In genomic region chr4:127630152-127630551, GRCh38 we compare ENCODE assay signal across 38 cellular contexts. TPM values are rescaled to one million over a fixed set of nuclear protein-coding genes. Genes with fewer than 3 reads are reported as not detected.
"Had no signal": no experiment of that assay in that cellular context is flagged by ENCODE, and none has a peak within 500 bp of the region (broad histone marks: within the 10 kb centered on the region; RNA-seq: fewer than 3 reads in every experiment).

No MANE protein-coding gene starts in this region.

- H3K36me3 Mint-ChIP-seq: activated naive CD4-positive, alpha-beta T cell treated with anti-CD3 and anti-CD28 coated beads, Interleukin-2, amount 10 ng/mL, durations not matched to agents 7 days and 5 days; activated naive CD4-positive, alpha-beta T cell treated with anti-CD3 and anti-CD28 coated beads, Interleukin-2, amount 50 U/mL, for 24 hours; activated naive CD8-positive, alpha-beta T cell; activated naive CD8-positive, alpha-beta T cell treated with anti-CD3 and anti-CD28 coated beads, Interleukin-2, amount 10 ng/mL, durations not matched to agents 7 days and 5 days; brain had no signal

- ATAC-seq: activated naive CD4-positive, alpha-beta T cell treated with anti-CD3 and anti-CD28 coated beads, Interleukin-2, amount 50 U/mL, for 72 hours; activated naive CD8-positive, alpha-beta T cell treated with anti-CD3 and anti-CD28 coated beads, Interleukin-2, amount 50 U/mL, for 24 hours; activated T-cell treated with anti-CD3 and anti-CD28 coated beads, Interleukin-2, amount 50 U/mL, for 4 hours; activated T-cell treated with anti-CD3 and anti-CD28 coated beads, Interleukin-2, amount 50 U/mL, for 72 hours; activated T-helper 17 cell treated with anti-CD3 and anti-CD28 coated beads, Interleukin-2, amount 50 U/mL, for 72 hours; body of pancreas had no signal

- H3K9me3 Mint-ChIP-seq: activated naive CD4-positive, alpha-beta T cell treated with anti-CD3 and anti-CD28 coated beads for 36 hours; activated naive CD4-positive, alpha-beta T cell treated with anti-CD3 and anti-CD28 coated beads, Interleukin-2, amount 10 ng/mL, durations not matched to agents 7 days and 5 days; activated naive CD4-positive, alpha-beta T cell treated with anti-CD3 and anti-CD28 coated beads, Interleukin-2, amount 50 U/mL, for 24 hours; activated naive CD4-positive, alpha-beta T cell treated with anti-CD3 and anti-CD28 coated beads, Interleukin-2, amount 50 U/mL, for 72 hours; activated naive CD8-positive, alpha-beta T cell treated with anti-CD3 and anti-CD28 coated beads, Interleukin-2, amount 10 ng/mL, durations not matched to agents 7 days and 5 days; activated naive CD8-positive, alpha-beta T cell treated with anti-CD3 and anti-CD28 coated beads, Interleukin-2, amount 50 U/mL, for 24 hours; activated T-cell treated with anti-CD3 and anti-CD28 coated beads, Interleukin-2, amount 50 U/mL, for 24 hours; activated T-cell treated with anti-CD3 and anti-CD28 coated beads, Interleukin-2, amount 50 U/mL, for 72 hours; activated T-helper 1 cell treated with anti-CD3 and anti-CD28 coated beads, Interleukin-12 subunit alpha, Interleukin-12 subunit beta, Interleukin-2, Interleukin-4 antibody, amounts not matched to agents 30 ng/mL and 10 ng/mL and 1 ng/mL, durations not matched to agents 14 hours and 24 hours and 36 hours; activated T-helper 17 cell treated with anti-CD3 and anti-CD28 coated beads, Interleukin-2, amount 50 U/mL, for 72 hours; activated T-helper 2 cell treated with anti-CD3 and anti-CD28 coated beads, Interferon-gamma antibody, Interleukin-2, Interleukin-4, amounts not matched to agents 10 μg/mL and 5 μg/mL and 100 μg/mL, durations not matched to agents 14 hours and 24 hours and 36 hours; brain; central memory CD8-positive, alpha-beta T cell had no signal

- FAIRE-seq: astrocyte, bronchial epithelial cell had no signal

- H3K4me3 Mint-ChIP-seq: activated naive CD4-positive, alpha-beta T cell treated with anti-CD3 and anti-CD28 coated beads for 36 hours; activated naive CD4-positive, alpha-beta T cell treated with anti-CD3 and anti-CD28 coated beads, Interleukin-2, amount 10 ng/mL, durations not matched to agents 7 days and 5 days; activated naive CD4-positive, alpha-beta T cell treated with anti-CD3 and anti-CD28 coated beads, Interleukin-2, amount 50 U/mL, for 24 hours; activated naive CD8-positive, alpha-beta T cell; activated naive CD8-positive, alpha-beta T cell treated with anti-CD3 and anti-CD28 coated beads, Interleukin-2, amount 10 ng/mL, durations not matched to agents 7 days and 5 days; activated naive CD8-positive, alpha-beta T cell treated with anti-CD3 and anti-CD28 coated beads, Interleukin-2, amount 50 U/mL, for 24 hours; activated T-cell treated with anti-CD3 and anti-CD28 coated beads, Interleukin-2, amount 50 U/mL, for 24 hours; activated T-cell treated with anti-CD3 and anti-CD28 coated beads, Interleukin-2, amount 50 U/mL, for 4 hours; activated T-cell treated with anti-CD3 and anti-CD28 coated beads, Interleukin-2, amount 50 U/mL, for 72 hours; activated T-helper 1 cell treated with anti-CD3 and anti-CD28 coated beads, Interleukin-12 subunit alpha, Interleukin-12 subunit beta, Interleukin-2, Interleukin-4 antibody, amounts not matched to agents 30 ng/mL and 10 ng/mL and 1 ng/mL, durations not matched to agents 14 hours and 24 hours and 36 hours; activated T-helper 17 cell treated with anti-CD3 and anti-CD28 coated beads, Interleukin-2, amount 50 U/mL, for 72 hours; central memory CD8-positive, alpha-beta T cell had no signal

- H3K27ac Mint-ChIP-seq: activated naive CD4-positive, alpha-beta T cell treated with anti-CD3 and anti-CD28 coated beads for 36 hours; activated naive CD4-positive, alpha-beta T cell treated with anti-CD3 and anti-CD28 coated beads, Interleukin-2, amount 10 ng/mL, durations not matched to agents 7 days and 5 days; activated naive CD4-positive, alpha-beta T cell treated with anti-CD3 and anti-CD28 coated beads, Interleukin-2, amount 50 U/mL, for 24 hours; activated naive CD4-positive, alpha-beta T cell treated with anti-CD3 and anti-CD28 coated beads, Interleukin-2, amount 50 U/mL, for 72 hours; activated naive CD8-positive, alpha-beta T cell; activated naive CD8-positive, alpha-beta T cell treated with anti-CD3 and anti-CD28 coated beads, Interleukin-2, amount 10 ng/mL, durations not matched to agents 7 days and 5 days; activated naive CD8-positive, alpha-beta T cell treated with anti-CD3 and anti-CD28 coated beads, Interleukin-2, amount 50 U/mL, for 24 hours; activated T-cell treated with anti-CD3 and anti-CD28 coated beads, Interleukin-2, amount 50 U/mL, for 24 hours; activated T-cell treated with anti-CD3 and anti-CD28 coated beads, Interleukin-2, amount 50 U/mL, for 72 hours; activated T-helper 1 cell treated with anti-CD3 and anti-CD28 coated beads, Interleukin-12 subunit alpha, Interleukin-12 subunit beta, Interleukin-2, Interleukin-4 antibody, amounts not matched to agents 30 ng/mL and 10 ng/mL and 1 ng/mL, durations not matched to agents 14 hours and 24 hours and 36 hours; activated T-helper 17 cell treated with anti-CD3 and anti-CD28 coated beads, Interleukin-2, amount 50 U/mL, for 72 hours; activated T-helper 2 cell treated with anti-CD3 and anti-CD28 coated beads, Interferon-gamma antibody, Interleukin-2, Interleukin-4, amounts not matched to agents 10 μg/mL and 5 μg/mL and 100 μg/mL, durations not matched to agents 14 hours and 24 hours and 36 hours had no signal

- H3K4me1 ChIP-seq: breast epithelium had no signal

- H3K27me3 ChIP-seq: adrenal gland, ascending aorta, body of pancreas, brain microvascular endothelial cell, breast epithelium had no signal

- DNase-seq: activated effector memory CD4-positive, alpha-beta T cell treated with anti-CD3 and anti-CD28 coated beads, Interleukin-2, amount 50 U/mL, for 16 hours; activated effector memory CD4-positive, alpha-beta T cell treated with Interleukin-2 at 50 U/mL for 16 hours; activated gamma-delta T cell; activated gamma-delta T cell treated with Interleukin-2 at 50 U/mL for 16 hours; activated naive CD4-positive, alpha-beta T cell; activated naive CD4-positive, alpha-beta T cell treated with anti-CD3 and anti-CD28 coated beads for 36 hours; activated naive CD4-positive, alpha-beta T cell treated with anti-CD3 and anti-CD28 coated beads, Interleukin-2, amount 10 ng/mL, durations not matched to agents 7 days and 5 days; activated naive CD4-positive, alpha-beta T cell treated with Interleukin-2 at 50 U/mL for 16 hours; activated naive CD8-positive, alpha-beta T cell treated with anti-CD3 and anti-CD28 coated beads, Interleukin-2, amount 10 ng/mL, durations not matched to agents 7 days and 5 days; activated naive CD8-positive, alpha-beta T cell treated with anti-CD3 and anti-CD28 coated beads, Interleukin-2, amount 50 U/mL, for 24 hours; activated T-cell treated with anti-CD3 and anti-CD28 coated beads, Interleukin-2, amount 50 U/mL, for 1 hour; activated T-cell treated with anti-CD3 and anti-CD28 coated beads, Interleukin-2, amount 50 U/mL, for 24 hours; activated T-cell treated with anti-CD3 and anti-CD28 coated beads, Interleukin-2, amount 50 U/mL, for 4 hours; activated T-cell treated with anti-CD3 and anti-CD28 coated beads, Interleukin-2, amount 50 U/mL, for 48 hours; activated T-cell treated with anti-CD3 and anti-CD28 coated beads, Interleukin-2, amount 50 U/mL, for 72 hours; adrenal gland; amniotic stem cell; amygdala; anterior cingulate cortex; aorta; body of pancreas; brain microvascular endothelial cell; caudate nucleus; central memory CD4-positive, alpha-beta T cell; cerebellar nuclear complex had no signal

- H3K9me3 ChIP-seq: adrenal gland, ascending aorta, body of pancreas, breast epithelium had no signal

- H3K4me3 ChIP-seq: adrenal gland, ascending aorta, body of pancreas, breast epithelium, cardiac muscle cell had no signal

- H3K27ac ChIP-seq: adrenal gland, ascending aorta, body of pancreas, brain microvascular endothelial cell, breast epithelium, cardiac muscle cell had no signal

- H3K36me3 ChIP-seq: adrenal gland, ascending aorta, brain microvascular endothelial cell, breast epithelium, cardiac muscle cell had no signal

RNA-seq across cellular contexts. Expression of gene INTU, which starts 2.6 kb away (rescaled TPM):
- total RNA-seq: activated T-helper 1 cell treated with anti-CD3 and anti-CD28 coated beads, Interleukin-12 subunit alpha, Interleukin-12 subunit beta, Interleukin-2, Interleukin-4 antibody, amounts not matched to agents 30 ng/mL and 10 ng/mL and 1 ng/mL, durations not matched to agents 14 hours and 24 hours and 36 hours; activated T-helper 2 cell treated with anti-CD3 and anti-CD28 coated beads, Interferon-gamma antibody, Interleukin-2, Interleukin-4, amounts not matched to agents 10 μg/mL and 5 μg/mL and 100 μg/mL, durations not matched to agents 14 hours and 24 hours and 36 hours had no signal
